Comparison of ENCODE assay signal across 8 cellular contexts in genomic region chr4:182449186-182449880, GRCh38.
A peak's percentile ranks its signal among the peaks of the same experiment; 100 is the strongest.
DNase-seq lines count a peak whose midpoint lies in the region; ATAC-seq and TF ChIP-seq lines count a peak whose summit lies in the region.

No MANE protein-coding gene starts in this region.

- H3K4me3 ChIP-seq in RWPE2 (ENCODE audit: severe bottlenecking) (peak overlapping the region; percentile 58), esophagus (ENCODE audit: low read depth in 1 of 2, low read length in 2 of 2) (peak overlapping the region; percentile 61 to 79), neural progenitor cell (peak overlapping the region; percentile 68)

- H3K27me3 ChIP-seq in RWPE2 (ENCODE audit: insufficient read depth, poor library complexity, severe bottlenecking): peaks cover 44% of the 10 kb centered on the region
- peaks cover 0 to 4% of the 10 kb centered on the region in 2 donors for H3K27me3 ChIP-seq in esophagus (ENCODE audit: control insufficient read depth in 1 of 2, insufficient read depth in 2 of 2, low read length in 2 of 2)
- peaks cover 16% of the 10 kb centered on the region for H3K27me3 ChIP-seq in neural progenitor cell

- no peaks in the 10 kb centered on the region for H3K36me3 ChIP-seq in RWPE2 (ENCODE audit: low read depth)
- H3K36me3 ChIP-seq in esophagus (ENCODE audit: control insufficient read depth in 2 of 2, insufficient read depth in 2 of 2, low read length in 1 of 2): no peaks in the 10 kb centered on the region
- no peaks in the 10 kb centered on the region for H3K36me3 ChIP-seq in neural progenitor cell

- no peaks in the 10 kb centered on the region for H3K36me3 Mint-ChIP-seq in neural progenitor cell

- peak overlapping the region; percentile 18 for H3K9ac ChIP-seq in neural progenitor cell

- peaks cover 33% of the 10 kb centered on the region for H3K4me1 Mint-ChIP-seq in neural progenitor cell

- no peaks in the 10 kb centered on the region for H3K4me1 ChIP-seq in RWPE2 (ENCODE audit: insufficient read depth, poor library complexity, severe bottlenecking)
- peaks cover 3 to 5% of the 10 kb centered on the region in 2 donors for H3K4me1 ChIP-seq in esophagus (ENCODE audit: control insufficient read depth in 2 of 2, insufficient read depth in 2 of 2, low read length in 1 of 2)
- peaks cover 41% of the 10 kb centered on the region for H3K4me1 ChIP-seq in neural progenitor cell

- no peak overlapping the region for H2AFZ ChIP-seq in neural progenitor cell (replicated peaks)

- POLR2A ChIA-PET in GM10248 (lab: Yijun Ruan, JAX): no interaction called here

- no peak overlapping the region for H3K27ac ChIP-seq in RWPE2 (ENCODE audit: poor library complexity, severe bottlenecking)
- no peak overlapping the region for H3K27ac ChIP-seq in esophagus (ENCODE audit: low read depth in 2 of 2, low read length in 1 of 2)
- H3K27ac ChIP-seq in neural progenitor cell: peak overlapping the region; percentile 48

- H3F3A ChIP-seq in neural progenitor cell (ENCODE audit: low read depth): peaks cover 21% of the 10 kb centered on the region

- H3K27me3 Mint-ChIP-seq in neural progenitor cell (ENCODE audit: insufficient read depth, low read depth): peaks cover 6% of the 10 kb centered on the region

- peak overlapping the region; percentile 86 for H3K4me2 ChIP-seq in neural progenitor cell

- no peak for TF ChIP-seq CTCF in RWPE2 (IDR thresholded peaks at IDR 0.05; ENCODE audit: poor library complexity, severe bottlenecking)
- no peak for TF ChIP-seq CTCF in neural progenitor cell (IDR thresholded peaks at IDR 0.05)
- TF ChIP-seq CTCF in GM10248 (IDR thresholded peaks at IDR 0.05; ENCODE audit: control extremely low read depth, extremely low read depth, low read depth, missing control alignments): no peak

- peaks cover 52% of the 10 kb centered on the region for H3K79me2 ChIP-seq in neural progenitor cell (ENCODE audit: low read depth)

- CTCF ChIA-PET in GM10248 (lab: Yijun Ruan, JAX): no interaction called here

- H4K20me1 ChIP-seq in neural progenitor cell (ENCODE audit: low read depth): peaks cover 32% of the 10 kb centered on the region

- WGBS in esophagus, 2 donors: 1 to 2% methylated on average over 20 to 34 of the region's 34 CpGs

- DNase-seq in A172 (ENCODE audit: low spot score) (peak; percentile 35), RWPE2 (ENCODE audit: low spot score) (peak; percentile 57), neural progenitor cell (ENCODE audit: low spot score) (peak; percentile 87), GM10248 (ENCODE audit: extremely low spot score) (no peak), SIG-M5 treated with dmso at 0.1 percent for 504 hours (lab: John Stamatoyannopoulos, UW; ENCODE audit: unreplicated experiment) (no peak)

- peak overlapping the region; percentile 98 for H3K4me3 Mint-ChIP-seq in neural progenitor cell

- peak overlapping the region; percentile 95 for H3K27ac Mint-ChIP-seq in neural progenitor cell

- no peaks in the 10 kb centered on the region for H3K9me3 Mint-ChIP-seq in neural progenitor cell

- H3K9me3 ChIP-seq in RWPE2 (ENCODE audit: severe bottlenecking): no peaks in the 10 kb centered on the region
- H3K9me3 ChIP-seq in esophagus (ENCODE audit: control insufficient read depth in 2 of 2, insufficient read depth in 1 of 2, low read depth in 1 of 2, low read length in 1 of 2): no peaks in the 10 kb centered on the region
- H3K9me3 ChIP-seq in neural progenitor cell (ENCODE audit: low read depth): no peaks in the 10 kb centered on the region

- ATAC-seq in GM18511 (IDR thresholded peaks at IDR 0.05; ENCODE audit: unreplicated experiment) (peak; percentile 22), RWPE2 (ENCODE audit: low read depth) (no peak), GM21447 (IDR thresholded peaks at IDR 0.05; ENCODE audit: unreplicated experiment) (no peak)

Comparison
In these comparisons a context has a peak if more than half of its experiments do, and no peak if none do; other contexts are left out.
1. DNase-seq: peak in A172 (single experiment), RWPE2 (single experiment) and neural progenitor cell (single experiment); none in GM10248 (single experiment) and SIG-M5 treated with dmso at 0.1 percent for 504 hours (single experiment).
2. Peak in every context shown above with its lines, with median percentiles within 50 percentile points of each other: H3K4me3 ChIP-seq.